ENCODE assay signal across 1 cellular context in genomic region chr13:27965740-27966640, GRCh38.
TF ChIP-seq lines count a peak whose summit lies in the region.

No MANE protein-coding gene starts in this region.

TF ChIP-seq in SK-N-SH treated with all-trans-retinoic acid at 6 μM for 48 hours, 23 proteins besides CTCF, POLR2A, EP300 and RAD21 (continued from another document):
- TF ChIP-seq CREB5 (CRISPR knock-in tag; IDR thresholded peaks at IDR 0.05; ENCODE audit: low read depth), result no peak
- TF ChIP-seq CSDC2 (CRISPR knock-in tag; IDR thresholded peaks at IDR 0.05), result no peak
- no peak for TF ChIP-seq TSHZ2 (CRISPR knock-in tag; IDR thresholded peaks at IDR 0.05)
- no peak for TF ChIP-seq ZC3H10 (CRISPR knock-in tag; IDR thresholded peaks at IDR 0.05)
TF ChIP-seq in SK-N-SH treated with all-trans-retinoic acid at 6 μM for 48 hours: peak in this region for 0.
